ENCODE assay signal across 12 cellular contexts in the genomic region with DNA sequence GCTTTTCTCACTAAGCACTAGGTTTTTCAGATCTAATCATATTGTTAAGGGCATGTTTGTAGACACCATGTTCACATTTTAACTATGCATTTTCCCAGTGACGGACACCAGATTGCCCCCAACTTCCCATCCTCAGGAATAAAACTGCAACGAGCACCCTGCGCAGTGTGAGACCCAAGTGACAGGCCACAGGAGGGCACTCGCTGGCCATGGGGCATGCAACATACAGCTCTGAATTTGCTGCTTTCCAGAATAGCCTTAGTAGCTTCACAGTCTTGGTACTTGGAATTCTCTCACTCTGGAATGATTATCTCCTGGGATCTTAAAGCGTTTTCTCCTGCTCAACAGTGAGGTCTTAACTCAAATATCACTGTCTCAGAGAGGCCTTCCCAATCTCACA.
"Had no signal": no experiment of that assay in that cellular context is flagged by ENCODE, and none has a peak within 500 bp of the region (broad histone marks: within the 10 kb centered on the region; RNA-seq: fewer than 3 reads in every experiment).

No MANE protein-coding gene starts in this region.

- H3K4me3 ChIP-seq: cardiac muscle cell, colonic mucosa, right atrium auricular region had no signal

- DNase-seq: activated CD8-positive, alpha-beta memory T cell treated with anti-CD3 and anti-CD28 coated beads, Interleukin-2, amount 50 U/mL, for 48 hours; activated CD8-positive, alpha-beta T cell treated with anti-CD3 and anti-CD28 coated beads, Interleukin-2, amount 10 ng/mL, durations not matched to agents 7 days and 5 days; activated naive CD4-positive, alpha-beta T cell; colonic mucosa; heart left ventricle; left ventricle myocardium inferior; small intestine; T1000 had no signal

- ATAC-seq: activated CD8-positive, alpha-beta T cell treated with anti-CD3 and anti-CD28 coated beads, Interleukin-2, amount 10 ng/mL, durations not matched to agents 7 days and 5 days had no signal

- FAIRE-seq: astrocyte, frontal cortex, small intestine had no signal

- H3K27ac ChIP-seq: cardiac muscle cell, colonic mucosa, right atrium auricular region had no signal

- H3K27me3 ChIP-seq: cardiac muscle cell, colonic mucosa, heart left ventricle, right atrium auricular region had no signal

- H3K36me3 ChIP-seq: colonic mucosa, right atrium auricular region had no signal

- H3K9me3 ChIP-seq: colonic mucosa, heart left ventricle, left ventricle myocardium inferior, right atrium auricular region had no signal
